13 cellular contexts compared by ENCODE assay signal in the genomic region with DNA sequence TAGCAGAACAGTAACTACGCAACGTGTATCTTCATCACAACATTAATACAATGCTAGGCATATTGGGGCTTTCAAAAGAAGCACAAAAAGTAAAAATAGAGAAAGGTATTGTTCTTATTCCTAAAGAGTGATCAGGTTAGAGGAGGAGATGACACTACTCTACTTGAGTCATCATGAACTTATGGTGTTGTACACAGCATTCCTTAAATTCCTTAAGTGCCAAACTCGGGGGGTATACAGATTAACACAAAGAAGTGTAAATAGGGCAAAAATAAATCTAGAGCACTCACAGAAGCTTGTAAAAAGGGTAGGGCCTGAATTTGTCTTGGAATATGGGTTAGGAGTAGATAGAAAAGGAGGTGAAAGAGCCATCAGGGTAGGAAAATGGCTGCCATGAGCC.
"Had no signal": no experiment of that assay in that cellular context is flagged by ENCODE, and none has a peak within 500 bp of the region (broad histone marks: within the 10 kb centered on the region; RNA-seq: fewer than 3 reads in every experiment).

No MANE protein-coding gene starts in this region.

- H3K4me3 ChIP-seq: lung, psoas muscle had no signal

- H3K4me1 ChIP-seq: foreskin keratinocyte, psoas muscle had no signal

- H3K27ac ChIP-seq: foreskin keratinocyte, psoas muscle had no signal

- H3K27me3 ChIP-seq: foreskin keratinocyte had no signal

- ATAC-seq: activated CD8-positive, alpha-beta T cell treated with anti-CD3 and anti-CD28 coated beads, Interleukin-2, amount 10 ng/mL, durations not matched to agents 7 days and 5 days; activated T-cell treated with anti-CD3 and anti-CD28 coated beads, Interleukin-2, amount 50 U/mL, for 72 hours; foreskin keratinocyte; psoas muscle; sciatic nerve had no signal

- DNase-seq: activated B cell treated with CpG ODN at 0.5 μM for 24 hours; activated CD4-positive, alpha-beta T cell treated with anti-CD3 and anti-CD28 coated beads for 48 hours; activated CD8-positive, alpha-beta memory T cell treated with anti-CD3 and anti-CD28 coated beads, Interleukin-2, amount 50 U/mL, for 4 hours; activated CD8-positive, alpha-beta T cell treated with anti-CD3 and anti-CD28 coated beads, Interleukin-2, amount 10 ng/mL, durations not matched to agents 7 days and 5 days; activated naive CD8-positive, alpha-beta T cell treated with anti-CD3 and anti-CD28 coated beads for 36 hours; activated T-cell treated with anti-CD3 and anti-CD28 coated beads, Interleukin-2, amount 50 U/mL, for 72 hours; cortex of kidney; effector CD8-positive, alpha-beta T cell; foreskin keratinocyte; psoas muscle; stimulated activated CD4-positive, alpha-beta T cell treated with anti-CD3 and anti-CD28 coated beads, Interleukin-2, amount 100 ng/mL, for 24 hours had no signal
